In the genomic region with DNA sequence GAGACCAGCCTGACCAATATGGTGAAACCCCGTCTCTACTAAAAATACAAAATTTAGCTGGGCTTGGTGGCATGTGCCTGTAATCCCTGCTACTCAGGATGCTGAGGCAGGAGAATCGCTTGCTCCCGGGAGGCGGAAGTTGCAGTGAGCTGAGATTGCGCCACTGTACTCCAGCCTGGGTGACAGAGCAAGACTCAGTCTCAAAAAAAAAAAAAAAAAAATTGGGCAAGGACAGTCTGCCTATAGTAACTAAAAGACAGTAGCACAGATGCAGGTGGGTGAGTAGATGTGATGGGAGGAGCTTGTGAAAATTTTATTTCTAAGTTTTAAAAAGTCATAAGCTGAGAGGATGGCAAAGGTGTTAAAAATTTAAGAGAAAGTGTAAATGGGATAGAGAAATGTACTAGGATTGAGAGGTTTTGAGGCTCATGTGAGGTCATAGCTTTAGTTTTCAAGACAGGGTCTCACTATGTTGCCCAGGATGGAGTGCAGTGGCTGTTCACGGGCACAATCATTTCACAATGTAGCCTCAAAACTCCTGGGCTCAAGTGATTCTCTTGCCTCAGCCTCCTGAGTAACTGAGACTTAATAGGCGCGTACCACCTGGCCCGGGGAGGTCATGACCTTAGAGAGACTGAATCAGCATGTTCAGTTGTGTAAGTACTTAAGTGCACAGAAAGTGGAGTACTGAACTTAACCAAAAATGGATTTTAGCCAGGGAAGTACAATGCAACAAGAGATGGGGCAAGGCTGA, we compare ENCODE assay signal across 12 cellular contexts. TPM values are rescaled to one million over a fixed set of nuclear protein-coding genes. Genes with fewer than 3 reads are reported as not detected.
DNase-seq lines count a peak whose midpoint lies in the region; ATAC-seq, FAIRE-seq and TF ChIP-seq lines count a peak whose summit lies in the region.
"Had no signal": no experiment of that assay in that cellular context is flagged by ENCODE, and none has a peak within 500 bp of the region (broad histone marks: within the 10 kb centered on the region; RNA-seq: fewer than 3 reads in every experiment).

No MANE protein-coding gene starts in this region.

- H3K4me3 ChIP-seq in CD4-positive, alpha-beta memory T cell (ENCODE audit: low read length in 2 of 2), result no peak overlapping the region
- no peak overlapping the region for H3K4me3 ChIP-seq in HepG2 (replicated peaks in 1 of 3; ENCODE audit: insufficient read depth in 1 of 3, low read depth in 2 of 3, low read length in 3 of 3)
- H3K4me3 ChIP-seq: testis had no signal

- no peak for DNase-seq in CD4-positive, alpha-beta memory T cell
- no peak for DNase-seq in activated naive CD8-positive, alpha-beta T cell treated with anti-CD3 and anti-CD28 coated beads, Interleukin-2, amount 50 U/mL, for 24 hours
- DNase-seq in HepG2 (ENCODE audit: low spot score), result peak; percentile 14
- DNase-seq in dermis blood vessel endothelial cell, result no peak
- DNase-seq in ureter (ENCODE audit: low spot score), result no peak
- DNase-seq in GM19238 (ENCODE audit: insufficient read length, low spot score), result no peak
- no peak for DNase-seq in NCI-H2081 treated with DMSO at 0.1 percent for 48 hours (lab: John Stamatoyannopoulos, UW)
- DNase-seq: activated CD4-positive, CD25-positive, alpha-beta regulatory T cell; testis had no signal

- H2AFZ ChIP-seq in HepG2 (ENCODE audit: low read length), result no peak overlapping the region

- H3K4me2 ChIP-seq in HepG2 (ENCODE audit: low read depth, low read length), result no peak overlapping the region

- CTCF ChIA-PET in CD4-positive, alpha-beta memory T cell (lab: Charles Lee; ENCODE audit: partially characterized antibody), result interaction anchor here (1.1 to 1.5 kb wide), 5 partner anchors 11 to 91 kb away, joined by 3 to 4 read pairs (median 3); no protein-coding TSS in a partner anchor
- CTCF ChIA-PET in HepG2 (lab: Yijun Ruan, JAX; ENCODE audit: low intra/inter-chr PET ratio, low total read pairs), result no interaction called here

- no peaks in the 10 kb centered on the region for H3K79me2 ChIP-seq in HepG2 (ENCODE audit: insufficient read depth, low read length)

- intact Hi-C loops in CD4-positive, alpha-beta memory T cell (cut with micrococcal nuclease), result no loop called here
- intact Hi-C loops in HepG2 (cut with micrococcal nuclease; ENCODE audit: unreplicated experiment), result no loop called here

- H3K36me3 ChIP-seq in CD4-positive, alpha-beta memory T cell (ENCODE audit: insufficient read depth, low read length), result peaks cover 15% of the 10 kb centered on the region
- H3K36me3 ChIP-seq in HepG2 (replicated peaks in 1 of 2; ENCODE audit: control insufficient read depth in 1 of 2, insufficient read depth in 2 of 2, low read length in 2 of 2), result peaks cover 8 to 21% of the 10 kb centered on the region in 2 experiments; a peak in 4 of 5 replicates

- no peaks in the 10 kb centered on the region for H4K20me1 ChIP-seq in HepG2 (ENCODE audit: insufficient read depth, low read length)

- H3K27ac ChIP-seq in CD4-positive, alpha-beta memory T cell (ENCODE audit: low read depth, low read length), result no peak overlapping the region
- no peak overlapping the region for H3K27ac ChIP-seq in HepG2 (ENCODE audit: extremely low read length, insufficient read depth, low read length)
- H3K27ac ChIP-seq: testis had no signal

- no peak for TF ChIP-seq RAD21 in Ishikawa (IDR thresholded peaks at IDR 0.05; ENCODE audit: low read depth)
- TF ChIP-seq RAD21 in HepG2 (CRISPR knock-in tag; IDR thresholded peaks at IDR 0.05), result no peak

- 63% methylated on average over 9 of the region's 9 CpGs for WGBS in HepG2 (ENCODE audit: low lambda C conversion rate)

- no peak for FAIRE-seq in HepG2 (lab: Jason Lieb, UNC)
- FAIRE-seq: colon, islet of Langerhans had no signal

- H3K9me3 ChIP-seq in CD4-positive, alpha-beta memory T cell (ENCODE audit: control insufficient read depth in 1 of 2, low read length in 2 of 2), result no peaks in the 10 kb centered on the region
- no peaks in the 10 kb centered on the region for H3K9me3 ChIP-seq in HepG2 (ENCODE audit: low read length)
- H3K9me3 ChIP-seq: testis had no signal

- TF ChIP-seq CTCF in HepG2 (CRISPR knock-in tag; IDR thresholded peaks at IDR 0.05), result no peak

- no peaks in the 10 kb centered on the region for H3K4me1 ChIP-seq in CD4-positive, alpha-beta memory T cell (ENCODE audit: insufficient read depth, low read length)
- H3K4me1 ChIP-seq in HepG2 (ENCODE audit: insufficient read depth, low read length), result peaks cover 9% of the 10 kb centered on the region
- H3K4me1 ChIP-seq: testis had no signal

- no peaks in the 10 kb centered on the region for H3K27me3 ChIP-seq in CD4-positive, alpha-beta memory T cell (ENCODE audit: insufficient read depth, low read length)
- H3K27me3 ChIP-seq in HepG2 (ENCODE audit: control insufficient read depth in 1 of 2, insufficient read depth in 2 of 2, low read length in 2 of 2), result no peaks in the 10 kb centered on the region
- H3K27me3 ChIP-seq: testis had no signal

- H3K27me3 Mint-ChIP-seq in CD4-positive, alpha-beta memory T cell, result no peaks in the 10 kb centered on the region
- no peaks in the 10 kb centered on the region for H3K27me3 Mint-ChIP-seq in activated naive CD8-positive, alpha-beta T cell treated with anti-CD3 and anti-CD28 coated beads, Interleukin-2, amount 50 U/mL, for 24 hours

- peaks cover 33 to 38% of the 10 kb centered on the region in 2 donors for H3K36me3 Mint-ChIP-seq in CD4-positive, alpha-beta memory T cell
- H3K36me3 Mint-ChIP-seq in activated naive CD8-positive, alpha-beta T cell treated with anti-CD3 and anti-CD28 coated beads, Interleukin-2, amount 50 U/mL, for 24 hours (ENCODE audit: low read depth), result peaks cover 48% of the 10 kb centered on the region

- no TSS peak for BruUV-seq in HepG2 (replicated peaks; lab: Mats Ljungman, UMichigan)

- no peak overlapping the region for H3K9ac ChIP-seq in HepG2 (ENCODE audit: insufficient read depth, low read depth, low read length)

- H3K9me3 Mint-ChIP-seq in CD4-positive, alpha-beta memory T cell, result peaks cover 0 to 5% (median 0%) of the 10 kb centered on the region in 8 donors
- H3K9me3 Mint-ChIP-seq in activated naive CD8-positive, alpha-beta T cell treated with anti-CD3 and anti-CD28 coated beads, Interleukin-2, amount 50 U/mL, for 24 hours, result peaks cover 3% of the 10 kb centered on the region

- ATAC-seq in activated naive CD8-positive, alpha-beta T cell treated with anti-CD3 and anti-CD28 coated beads, Interleukin-2, amount 50 U/mL, for 24 hours, result peak; percentile 27
- peak; percentile 21 for ATAC-seq in HepG2

- in situ Hi-C loops in HepG2 (cut with HindIII; ENCODE audit: extremely low pct_ligation_motif_present, low pct_unique_long_range_greater_than_20kb), result no loop called here

- TF ChIP-seq EP300 in Ishikawa (IDR thresholded peaks at IDR 0.05; ENCODE audit: borderline replicate concordance) (no peak), HepG2 (IDR thresholded peaks at IDR 0.05; ENCODE audit: low read depth in 2 of 2, low read length in 2 of 2) (no peak), HepG2 (CRISPR knock-in tag; IDR thresholded peaks at IDR 0.05; ENCODE audit: borderline replicate concordance) (no peak)

- peak overlapping the region in 4 of 7 donors; percentile 18 to 68 (median 30) for H3K27ac Mint-ChIP-seq in CD4-positive, alpha-beta memory T cell
- peak overlapping the region; percentile 19 for H3K27ac Mint-ChIP-seq in activated naive CD8-positive, alpha-beta T cell treated with anti-CD3 and anti-CD28 coated beads, Interleukin-2, amount 50 U/mL, for 24 hours

- POLR2A ChIA-PET in CD4-positive, alpha-beta memory T cell (lab: Charles Lee; ENCODE audit: partially characterized antibody), result interaction anchor here (0.6 to 2.7 kb wide), 14 partner anchors 9 to 364 kb away, joined by 3 to 19 read pairs (median 4); partner anchors contain the start of gene PTP4A2
- POLR2A ChIA-PET in HepG2 (lab: Yijun Ruan, JAX), result interaction anchor here (0.8 to 2.1 kb wide), 2 partner anchors 19 to 51 kb away, joined by 3 to 8 read pairs; no protein-coding TSS in a partner anchor

- no peak overlapping the region for H3K4me3 Mint-ChIP-seq in CD4-positive, alpha-beta memory T cell
- no peak overlapping the region for H3K4me3 Mint-ChIP-seq in activated naive CD8-positive, alpha-beta T cell treated with anti-CD3 and anti-CD28 coated beads, Interleukin-2, amount 50 U/mL, for 24 hours

- H3K4me1 Mint-ChIP-seq in CD4-positive, alpha-beta memory T cell, result peaks cover 7 to 19% (median 14%) of the 10 kb centered on the region in 4 donors
- H3K4me1 Mint-ChIP-seq in activated naive CD8-positive, alpha-beta T cell treated with anti-CD3 and anti-CD28 coated beads, Interleukin-2, amount 50 U/mL, for 24 hours, result peaks cover 21% of the 10 kb centered on the region

- TF ChIP-seq POLR2A in HepG2 (IDR thresholded peaks at IDR 0.05; ENCODE audit: insufficient read depth in 1 of 2, low read depth in 2 of 2, low read length in 2 of 2), result no peak

TF ChIP-seq in Ishikawa, 13 proteins besides CTCF, POLR2A, EP300 and RAD21 (continues in another document):
- no peak for TF ChIP-seq NFIC (IDR thresholded peaks at IDR 0.05)

RNA-seq across cellular contexts. Expression of gene PTP4A2, which starts 33.7 kb away (rescaled TPM):
- total RNA-seq in CD4-positive, alpha-beta memory T cell, result 100 to 1,000 TPM; 254 to 276 TPM
- 100 to 1,000 TPM; 401 to 529 TPM for polyA plus RNA-seq in CD4-positive, alpha-beta memory T cell
- total RNA-seq in HepG2 (2016; rRNA removed; fragmentation: Illumina TruSeq; extraction: Trizol) (225 and 284 TPM in 2 replicates), dermis blood vessel endothelial cell (199 and 243 TPM in 2 replicates), ureter (416 TPM)
- total RNA-seq in HepG2 (2016; cell fraction: cytosol; rRNA removed; fragmentation: Illumina TruSeq; extraction: Trizol; ENCODE audit: low read depth), result 369 and 408 TPM in 2 replicates
- total RNA-seq in HepG2 (2016; cell fraction: insoluble cytoplasmic fraction; rRNA removed; fragmentation: Illumina TruSeq; extraction: Trizol), result 221 and 292 TPM in 2 replicates
- 422 and 446 TPM in 2 replicates for total RNA-seq in HepG2 (2016; cell fraction: membrane; rRNA removed; fragmentation: Illumina TruSeq; extraction: Trizol)
- 70.1 and 106 TPM in 2 replicates for total RNA-seq in HepG2 (2016; cell fraction: nucleus; rRNA removed; fragmentation: Illumina TruSeq; extraction: Trizol)
- 133 and 173 TPM in 2 replicates for polyA plus RNA-seq in HepG2 (2011; rRNA removed)
- polyA plus RNA-seq in HepG2 (2011; cell fraction: cytosol; rRNA removed), result 32.3 and 61.4 TPM in 2 replicates
- 11.8 and 23.9 TPM in 2 replicates for polyA plus RNA-seq in HepG2 (2011; cell fraction: nucleus; rRNA removed)
- polyA plus RNA-seq in HepG2 (2012), result 117 and 164 TPM in 2 replicates
- polyA plus RNA-seq in HepG2 (2016; cell fraction: cytosol; fragmentation: Illumina TruSeq; extraction: Trizol; ENCODE audit: low read depth), result 182 and 192 TPM in 2 replicates
- polyA plus RNA-seq in HepG2 (2016; cell fraction: insoluble cytoplasmic fraction; fragmentation: Illumina TruSeq; extraction: Trizol; ENCODE audit: low read depth), result 288 and 291 TPM in 2 replicates
- 288 and 296 TPM in 2 replicates for polyA plus RNA-seq in HepG2 (2016; cell fraction: membrane; fragmentation: Illumina TruSeq; extraction: Trizol; ENCODE audit: low read depth)
- 121 and 131 TPM in 2 replicates for polyA plus RNA-seq in HepG2 (2016; cell fraction: nucleus; fragmentation: Illumina TruSeq; extraction: Trizol; ENCODE audit: insufficient read depth, low read depth)
- 228 and 834 TPM in 2 replicates for polyA minus RNA-seq in HepG2 (2011; rRNA and poly(A)+ RNA removed; ENCODE audit: low replicate concordance)
- 120 and 150 TPM in 2 replicates for polyA minus RNA-seq in HepG2 (2011; cell fraction: cytosol; rRNA and poly(A)+ RNA removed)
- polyA minus RNA-seq in HepG2 (2011; cell fraction: nucleus; rRNA and poly(A)+ RNA removed), result 43.0 and 80.8 TPM in 2 replicates
